ENCODE assay signal across 6 cellular contexts in the genomic region with DNA sequence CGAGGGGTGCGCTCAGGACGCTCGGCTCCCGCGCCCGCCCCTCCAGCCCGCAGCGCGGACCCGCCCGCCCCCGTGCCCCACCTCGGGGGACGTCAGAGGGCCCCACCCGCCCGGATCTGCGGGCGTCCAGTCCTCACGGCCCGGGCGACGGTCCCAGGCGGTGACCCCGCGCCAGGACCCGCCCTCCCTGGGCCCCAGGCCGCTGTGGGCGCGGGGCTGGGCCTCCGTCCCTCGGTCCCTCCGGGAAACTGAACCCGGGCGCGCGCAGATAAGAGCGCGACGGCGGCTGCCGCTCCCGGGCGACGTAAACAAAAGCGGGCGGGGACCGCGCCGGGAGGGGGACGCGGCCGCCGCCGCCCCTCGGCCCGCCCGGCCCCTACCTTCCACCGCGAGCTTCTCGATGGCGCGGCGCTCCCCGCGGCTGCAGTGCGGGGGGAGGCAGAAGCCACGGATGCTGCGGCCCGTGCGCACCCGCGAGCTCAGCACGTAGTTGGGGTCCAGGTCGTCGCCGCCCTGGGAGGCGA. TPM values are rescaled to one million over a fixed set of nuclear protein-coding genes. Genes with fewer than 3 reads are reported as not detected.
DNase-seq lines count a peak whose midpoint lies in the region; ATAC-seq and TF ChIP-seq lines count a peak whose summit lies in the region.

No MANE protein-coding gene starts in this region.

- intact Hi-C loops in spleen (cut with DNase I; ENCODE audit: low total_unique reads), result no loop called here

- peaks cover 21% of the 10 kb centered on the region for H3K27me3 Mint-ChIP-seq in activated CD8-positive, alpha-beta memory T cell treated with anti-CD3 and anti-CD28 coated beads, Interleukin-2, amount 10 ng/mL, durations not matched to agents 7 days and 5 days

- TF ChIP-seq CTCF in fibroblast of pulmonary artery (IDR thresholded peaks at IDR 0.05; ENCODE audit: low read length, missing control alignments) (no peak), spleen (IDR thresholded peaks at IDR 0.05 in 8 of 11, conservative IDR thresholded peaks at IDR 0.05 in 3 of 11) (no peak)

- peak overlapping the region; percentile 42 for H3K4me3 Mint-ChIP-seq in activated CD8-positive, alpha-beta memory T cell treated with anti-CD3 and anti-CD28 coated beads, Interleukin-2, amount 10 ng/mL, durations not matched to agents 7 days and 5 days

- peaks cover 10% of the 10 kb centered on the region for H3K4me1 Mint-ChIP-seq in activated CD8-positive, alpha-beta memory T cell treated with anti-CD3 and anti-CD28 coated beads, Interleukin-2, amount 10 ng/mL, durations not matched to agents 7 days and 5 days

- H3K36me3 Mint-ChIP-seq in activated CD8-positive, alpha-beta memory T cell treated with anti-CD3 and anti-CD28 coated beads, Interleukin-2, amount 10 ng/mL, durations not matched to agents 7 days and 5 days, result no peaks in the 10 kb centered on the region

- H3K9me3 Mint-ChIP-seq in activated CD8-positive, alpha-beta memory T cell treated with anti-CD3 and anti-CD28 coated beads, Interleukin-2, amount 10 ng/mL, durations not matched to agents 7 days and 5 days (ENCODE audit: low read depth), result no peaks in the 10 kb centered on the region

- H3K4me1 ChIP-seq in spleen, result peaks cover 28 to 67% (median 60%) of the 10 kb centered on the region in 6 donors

- H3K36me3 ChIP-seq in spleen, result no peaks in the 10 kb centered on the region

- H3K9me3 ChIP-seq in spleen, result no peaks in the 10 kb centered on the region

- TF ChIP-seq POLR2A in spleen (IDR thresholded peaks at IDR 0.05), result no peak

- CTCF ChIA-PET in activated CD8-positive, alpha-beta memory T cell treated with anti-CD3 and anti-CD28 coated beads, Interleukin-2, amount 10 ng/mL, durations not matched to agents 7 days and 5 days (lab: Charles Lee), result interaction anchor here (0.6 to 6.3 kb wide), 14 partner anchors 8 to 199 kb away, joined by 3 to 79 read pairs (median 3); a partner anchor contains a TSS

- peak; percentile 32 for ATAC-seq in activated CD8-positive, alpha-beta memory T cell treated with anti-CD3 and anti-CD28 coated beads, Interleukin-2, amount 10 ng/mL, durations not matched to agents 7 days and 5 days
- ATAC-seq in GM18858 (IDR thresholded peaks at IDR 0.05; ENCODE audit: unreplicated experiment), result no peak

- H3K27ac Mint-ChIP-seq in activated CD8-positive, alpha-beta memory T cell treated with anti-CD3 and anti-CD28 coated beads, Interleukin-2, amount 10 ng/mL, durations not matched to agents 7 days and 5 days, result no peak overlapping the region

- peaks cover 0 to 55% (median 24%) of the 10 kb centered on the region in 7 donors for H3K27me3 ChIP-seq in spleen (replicated peaks in 1 of 7)

- DNase-seq in activated CD8-positive, alpha-beta memory T cell treated with anti-CD3 and anti-CD28 coated beads, Interleukin-2, amount 10 ng/mL, durations not matched to agents 7 days and 5 days, result no peak
- no peak for DNase-seq in activated CD8-positive, alpha-beta memory T cell treated with anti-CD3 and anti-CD28 coated beads for 24 hours
- no peak for DNase-seq in fibroblast of pulmonary artery (ENCODE audit: low read depth)
- DNase-seq in spleen, result peak; percentile 78
- no peak for DNase-seq in SHP77 treated with DMSO at 0.1 percent for 48 hours (lab: John Stamatoyannopoulos, UW)

- H3K4me3 ChIP-seq in fibroblast of pulmonary artery (replicated peaks; ENCODE audit: low read depth, low read length) (peak overlapping the region; percentile 40), spleen (peak overlapping the region; percentile 35 to 78 (median 60))

- WGBS in spleen, 5 donors, result 1% methylated on average over 17 to 78 of the region's 78 CpGs

- peak overlapping the region in 4 of 8 donors; percentile 15 to 66 (median 35) for H3K27ac ChIP-seq in spleen

RNA-seq across cellular contexts. Expression of a gene that starts 1.1 kb away (rescaled TPM):
- total RNA-seq in activated CD8-positive, alpha-beta memory T cell treated with anti-CD3 and anti-CD28 coated beads, Interleukin-2, amount 10 ng/mL, durations not matched to agents 7 days and 5 days, result 1 to 10 TPM; 1.2 to 6.1 TPM
- 10 to 100 TPM in 4 of 7 donors, 1 to 10 TPM in 3; 8.0 to 22.6 (median 10.8) TPM for total RNA-seq in spleen
- 10 to 100 TPM; 14.3 to 28.4 (median 20.6) TPM for polyA plus RNA-seq in spleen

RNA-seq across cellular contexts. Expression of a gene that starts 7.5 kb away (rescaled TPM):
- total RNA-seq in activated CD8-positive, alpha-beta memory T cell treated with anti-CD3 and anti-CD28 coated beads, Interleukin-2, amount 10 ng/mL, durations not matched to agents 7 days and 5 days, result 1 to 10 TPM; 7.3 to 9.6 TPM
- total RNA-seq in spleen, result 10 to 100 TPM in 1 of 7 donors, 1 to 10 TPM in 6; 8.0 to 11.3 (median 9.5) TPM
- polyA plus RNA-seq in spleen, result 10 to 100 TPM in 2 of 3 donors, 1 to 10 TPM in 1; 8.6 to 14.2 (median 11.1) TPM

RNA-seq across cellular contexts. Expression of a gene that starts 41.0 kb away (rescaled TPM):
- total RNA-seq in activated CD8-positive, alpha-beta memory T cell treated with anti-CD3 and anti-CD28 coated beads, Interleukin-2, amount 10 ng/mL, durations not matched to agents 7 days and 5 days, result 10 to 100 TPM; 29.9 to 32.3 TPM
- 10 to 100 TPM; 29.2 to 42.5 (median 32.5) TPM for total RNA-seq in spleen
- polyA plus RNA-seq in spleen, result 10 to 100 TPM in 1 of 3 donors, 1 to 10 TPM in 2; 9.3 to 16.0 (median 9.9) TPM

RNA-seq across cellular contexts. Expression of a gene that starts 41.3 kb away (rescaled TPM):
- 10 to 100 TPM; 29.1 to 33.5 TPM for total RNA-seq in activated CD8-positive, alpha-beta memory T cell treated with anti-CD3 and anti-CD28 coated beads, Interleukin-2, amount 10 ng/mL, durations not matched to agents 7 days and 5 days
- 10 to 100 TPM; 15.2 to 26.0 (median 20.4) TPM for total RNA-seq in spleen
- 10 to 100 TPM; 34.1 to 39.5 (median 38.9) TPM for polyA plus RNA-seq in spleen
